In the genomic region with DNA sequence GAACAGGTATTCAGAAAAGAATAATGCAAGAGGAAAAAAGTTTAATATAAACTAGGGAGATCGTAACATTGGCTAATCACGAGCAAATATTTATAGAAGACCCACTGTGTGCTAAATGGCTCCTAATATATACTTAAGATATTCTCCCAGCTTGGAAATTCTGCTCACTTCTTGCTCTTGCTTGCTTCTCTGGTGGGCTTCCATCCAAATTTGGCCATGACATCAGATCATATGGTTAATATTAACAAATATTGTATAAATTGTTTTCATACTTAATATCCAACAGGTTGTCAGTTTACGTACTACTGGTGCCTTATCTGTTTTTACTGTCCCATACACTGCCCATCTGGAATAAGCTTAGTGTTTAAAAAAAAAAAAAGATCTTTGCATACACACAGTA, we compare ENCODE assay signal across 1 cellular context.
TF ChIP-seq lines count a peak whose summit lies in the region.

No MANE protein-coding gene starts in this region.

TF ChIP-seq in HepG2, 621 proteins besides CTCF, POLR2A, EP300 and RAD21:
- TF ChIP-seq CREB1 (IDR thresholded peaks at IDR 0.05) = no peak
- peak; percentile 5; the same call in 1 of the 2 replicates for TF ChIP-seq CREB1 (CRISPR knock-in tag; IDR thresholded peaks at IDR 0.05)
- TF ChIP-seq, protein P1, sequence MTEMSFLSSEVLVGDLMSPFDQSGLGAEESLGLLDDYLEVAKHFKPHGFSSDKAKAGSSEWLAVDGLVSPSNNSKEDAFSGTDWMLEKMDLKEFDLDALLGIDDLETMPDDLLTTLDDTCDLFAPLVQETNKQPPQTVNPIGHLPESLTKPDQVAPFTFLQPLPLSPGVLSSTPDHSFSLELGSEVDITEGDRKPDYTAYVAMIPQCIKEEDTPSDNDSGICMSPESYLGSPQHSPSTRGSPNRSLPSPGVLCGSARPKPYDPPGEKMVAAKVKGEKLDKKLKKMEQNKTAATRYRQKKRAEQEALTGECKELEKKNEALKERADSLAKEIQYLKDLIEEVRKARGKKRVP (CRISPR knock-in tag; IDR thresholded peaks at IDR 0.05) = 0 out of 4 replicates have a peak, but pooled peaks of 1 of the 2 experiments have one; percentile 40
- TF ChIP-seq ZNF318 (CRISPR knock-in tag; IDR thresholded peaks at IDR 0.05) = no peak
- TF ChIP-seq ZKSCAN1 (IDR thresholded peaks at IDR 0.05; ENCODE audit: low read length) = peak; percentile 92
- 0 out of 2 replicates have a peak, but pooled peaks have one; percentile 4 for TF ChIP-seq SAP130 (CRISPR knock-in tag; IDR thresholded peaks at IDR 0.05; ENCODE audit: low read depth)
